Comparison of ENCODE assay signal across 1 cellular context in the genomic region with DNA sequence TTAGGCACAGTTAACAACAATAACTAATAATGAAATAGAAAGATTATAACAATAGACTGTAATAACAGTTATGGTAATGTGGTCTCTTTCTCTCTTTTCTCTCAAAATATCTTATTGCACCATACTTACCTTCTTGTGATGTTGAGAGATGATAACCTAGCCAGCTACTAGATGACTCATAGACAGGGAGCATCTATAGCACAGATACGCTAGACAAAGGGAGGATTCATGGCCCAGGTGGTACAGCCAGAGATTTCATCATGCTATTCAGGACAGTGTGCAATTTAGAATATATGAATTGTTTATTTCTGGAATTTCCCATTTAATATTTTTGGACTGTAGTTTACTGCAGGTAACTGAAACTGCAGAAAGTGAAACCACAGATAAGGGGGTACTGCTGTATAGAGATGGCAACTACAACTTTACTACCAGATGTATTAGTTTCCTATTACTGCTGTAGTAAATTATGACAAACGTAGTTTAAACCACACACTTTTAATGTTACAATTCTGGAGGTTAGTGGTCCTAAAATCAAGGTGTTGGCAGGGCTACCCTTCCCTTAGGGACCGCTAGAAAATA.
TF ChIP-seq lines count a peak whose summit lies in the region.

No MANE protein-coding gene starts in this region.

TF ChIP-seq in HepG2, 621 proteins besides CTCF, POLR2A, EP300 and RAD21 (continued from another document):
- no peak for TF ChIP-seq ZSCAN25 (CRISPR knock-in tag; IDR thresholded peaks at IDR 0.05)
- TF ChIP-seq ZNF263 (CRISPR knock-in tag; IDR thresholded peaks at IDR 0.05), result no peak
- TF ChIP-seq SMAD9 (CRISPR knock-in tag; IDR thresholded peaks at IDR 0.05), result no peak
- TF ChIP-seq, protein P1, sequence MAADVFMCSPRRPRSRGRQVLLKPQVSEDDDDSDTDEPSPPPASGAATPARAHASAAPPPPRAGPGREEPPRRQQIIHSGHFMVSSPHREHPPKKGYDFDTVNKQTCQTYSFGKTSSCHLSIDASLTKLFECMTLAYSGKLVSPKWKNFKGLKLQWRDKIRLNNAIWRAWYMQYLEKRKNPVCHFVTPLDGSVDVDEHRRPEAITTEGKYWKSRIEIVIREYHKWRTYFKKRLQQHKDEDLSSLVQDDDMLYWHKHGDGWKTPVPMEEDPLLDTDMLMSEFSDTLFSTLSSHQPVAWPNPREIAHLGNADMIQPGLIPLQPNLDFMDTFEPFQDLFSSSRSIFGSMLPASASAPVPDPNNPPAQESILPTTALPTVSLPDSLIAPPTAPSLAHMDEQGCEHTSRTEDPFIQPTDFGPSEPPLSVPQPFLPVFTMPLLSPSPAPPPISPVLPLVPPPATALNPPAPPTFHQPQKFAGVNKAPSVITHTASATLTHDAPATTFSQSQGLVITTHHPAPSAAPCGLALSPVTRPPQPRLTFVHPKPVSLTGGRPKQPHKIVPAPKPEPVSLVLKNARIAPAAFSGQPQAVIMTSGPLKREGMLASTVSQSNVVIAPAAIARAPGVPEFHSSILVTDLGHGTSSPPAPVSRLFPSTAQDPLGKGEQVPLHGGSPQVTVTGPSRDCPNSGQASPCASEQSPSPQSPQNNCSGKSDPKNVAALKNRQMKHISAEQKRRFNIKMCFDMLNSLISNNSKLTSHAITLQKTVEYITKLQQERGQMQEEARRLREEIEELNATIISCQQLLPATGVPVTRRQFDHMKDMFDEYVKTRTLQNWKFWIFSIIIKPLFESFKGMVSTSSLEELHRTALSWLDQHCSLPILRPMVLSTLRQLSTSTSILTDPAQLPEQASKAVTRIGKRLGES (CRISPR knock-in tag; IDR thresholded peaks at IDR 0.05; ENCODE audit: borderline replicate concordance), result no peak
- TF ChIP-seq, protein P2, sequence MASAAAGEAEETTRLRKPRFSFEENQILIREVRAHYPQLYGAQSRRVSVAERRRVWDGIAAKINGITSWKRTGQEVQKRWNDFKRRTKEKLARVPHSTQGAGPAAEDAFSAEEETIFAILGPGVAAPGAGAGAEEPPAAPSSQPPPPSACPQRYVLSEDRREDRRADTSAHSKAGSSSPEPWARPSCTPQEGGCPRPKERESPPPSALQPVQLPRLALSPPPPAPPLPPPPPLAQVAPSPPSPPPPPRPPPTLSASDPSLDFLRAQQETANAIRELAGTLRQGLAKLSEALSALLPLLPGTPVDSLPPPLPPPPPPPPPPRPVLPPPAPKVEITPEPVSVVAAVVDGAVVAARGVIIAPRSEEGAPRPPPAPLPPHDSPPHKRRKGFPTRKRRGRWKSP (CRISPR knock-in tag; IDR thresholded peaks at IDR 0.05), result no peak
- TF ChIP-seq, protein P3, sequence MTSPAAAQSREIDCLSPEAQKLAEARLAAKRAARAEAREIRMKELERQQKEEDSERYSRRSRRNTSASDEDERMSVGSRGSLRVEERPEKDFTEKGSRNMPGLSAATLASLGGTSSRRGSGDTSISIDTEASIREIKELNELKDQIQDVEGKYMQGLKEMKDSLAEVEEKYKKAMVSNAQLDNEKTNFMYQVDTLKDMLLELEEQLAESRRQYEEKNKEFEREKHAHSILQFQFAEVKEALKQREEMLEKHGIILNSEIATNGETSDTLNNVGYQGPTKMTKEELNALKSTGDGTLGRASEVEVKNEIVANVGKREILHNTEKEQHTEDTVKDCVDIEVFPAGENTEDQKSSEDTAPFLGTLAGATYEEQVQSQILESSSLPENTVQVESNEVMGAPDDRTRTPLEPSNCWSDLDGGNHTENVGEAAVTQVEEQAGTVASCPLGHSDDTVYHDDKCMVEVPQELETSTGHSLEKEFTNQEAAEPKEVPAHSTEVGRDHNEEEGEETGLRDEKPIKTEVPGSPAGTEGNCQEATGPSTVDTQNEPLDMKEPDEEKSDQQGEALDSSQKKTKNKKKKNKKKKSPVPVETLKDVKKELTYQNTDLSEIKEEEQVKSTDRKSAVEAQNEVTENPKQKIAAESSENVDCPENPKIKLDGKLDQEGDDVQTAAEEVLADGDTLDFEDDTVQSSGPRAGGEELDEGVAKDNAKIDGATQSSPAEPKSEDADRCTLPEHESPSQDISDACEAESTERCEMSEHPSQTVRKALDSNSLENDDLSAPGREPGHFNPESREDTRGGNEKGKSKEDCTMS (CRISPR knock-in tag; conservative IDR thresholded peaks at IDR 0.05), result no peak
- no peak for TF ChIP-seq SPEN (CRISPR knock-in tag; IDR thresholded peaks at IDR 0.05; ENCODE audit: low read depth)
- TF ChIP-seq ZNF788 (CRISPR knock-in tag; IDR thresholded peaks at IDR 0.05; ENCODE audit: borderline replicate concordance), result no peak
- no peak for TF ChIP-seq MAFF (IDR thresholded peaks at IDR 0.05; ENCODE audit: low read depth, low read length)
- TF ChIP-seq ZNF335 (CRISPR knock-in tag; IDR thresholded peaks at IDR 0.05), result no peak
- no peak for TF ChIP-seq NRL (CRISPR knock-in tag; IDR thresholded peaks at IDR 0.05; ENCODE audit: borderline replicate concordance)
- TF ChIP-seq, protein P4, sequence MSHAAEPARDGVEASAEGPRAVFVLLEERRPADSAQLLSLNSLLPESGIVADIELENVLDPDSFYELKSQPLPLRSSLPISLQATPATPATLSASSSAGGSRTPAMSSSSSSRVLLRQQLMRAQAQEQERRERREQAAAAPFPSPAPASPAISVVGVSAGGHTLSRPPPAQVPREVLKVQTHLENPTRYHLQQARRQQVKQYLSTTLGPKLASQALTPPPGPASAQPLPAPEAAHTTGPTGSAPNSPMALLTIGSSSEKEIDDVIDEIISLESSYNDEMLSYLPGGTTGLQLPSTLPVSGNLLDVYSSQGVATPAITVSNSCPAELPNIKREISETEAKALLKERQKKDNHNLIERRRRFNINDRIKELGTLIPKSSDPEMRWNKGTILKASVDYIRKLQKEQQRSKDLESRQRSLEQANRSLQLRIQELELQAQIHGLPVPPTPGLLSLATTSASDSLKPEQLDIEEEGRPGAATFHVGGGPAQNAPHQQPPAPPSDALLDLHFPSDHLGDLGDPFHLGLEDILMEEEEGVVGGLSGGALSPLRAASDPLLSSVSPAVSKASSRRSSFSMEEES (CRISPR knock-in tag; IDR thresholded peaks at IDR 0.05), result no peak
- no peak for TF ChIP-seq ZNF572 (CRISPR knock-in tag; IDR thresholded peaks at IDR 0.05)
- no peak for TF ChIP-seq ZNF556 (CRISPR knock-in tag; IDR thresholded peaks at IDR 0.05; ENCODE audit: borderline replicate concordance)
- TF ChIP-seq CEBPG (CRISPR knock-in tag; IDR thresholded peaks at IDR 0.05), result 0 out of 2 replicates have a peak, but pooled peaks have one; percentile 21
- no peak for TF ChIP-seq ATAD3A (CRISPR knock-in tag; IDR thresholded peaks at IDR 0.05)
- TF ChIP-seq, protein P5, sequence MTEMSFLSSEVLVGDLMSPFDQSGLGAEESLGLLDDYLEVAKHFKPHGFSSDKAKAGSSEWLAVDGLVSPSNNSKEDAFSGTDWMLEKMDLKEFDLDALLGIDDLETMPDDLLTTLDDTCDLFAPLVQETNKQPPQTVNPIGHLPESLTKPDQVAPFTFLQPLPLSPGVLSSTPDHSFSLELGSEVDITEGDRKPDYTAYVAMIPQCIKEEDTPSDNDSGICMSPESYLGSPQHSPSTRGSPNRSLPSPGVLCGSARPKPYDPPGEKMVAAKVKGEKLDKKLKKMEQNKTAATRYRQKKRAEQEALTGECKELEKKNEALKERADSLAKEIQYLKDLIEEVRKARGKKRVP (CRISPR knock-in tag; IDR thresholded peaks at IDR 0.05), result peak in 1 of 2 experiments; percentile 58; a peak in 1 of 4 replicates
- no peak for TF ChIP-seq NFE2 (CRISPR knock-in tag; IDR thresholded peaks at IDR 0.05)
- TF ChIP-seq ZNF883 (CRISPR knock-in tag; IDR thresholded peaks at IDR 0.05; ENCODE audit: not compliant biosample characterization), result no peak
- no peak for TF ChIP-seq ZNF782 (CRISPR knock-in tag; IDR thresholded peaks at IDR 0.05; ENCODE audit: borderline replicate concordance)
- TF ChIP-seq KDM1A (CRISPR knock-in tag; IDR thresholded peaks at IDR 0.05), result no peak
- no peak for TF ChIP-seq ZZZ3 (CRISPR knock-in tag; IDR thresholded peaks at IDR 0.05; ENCODE audit: borderline replicate concordance)
- TF ChIP-seq, protein P6, sequence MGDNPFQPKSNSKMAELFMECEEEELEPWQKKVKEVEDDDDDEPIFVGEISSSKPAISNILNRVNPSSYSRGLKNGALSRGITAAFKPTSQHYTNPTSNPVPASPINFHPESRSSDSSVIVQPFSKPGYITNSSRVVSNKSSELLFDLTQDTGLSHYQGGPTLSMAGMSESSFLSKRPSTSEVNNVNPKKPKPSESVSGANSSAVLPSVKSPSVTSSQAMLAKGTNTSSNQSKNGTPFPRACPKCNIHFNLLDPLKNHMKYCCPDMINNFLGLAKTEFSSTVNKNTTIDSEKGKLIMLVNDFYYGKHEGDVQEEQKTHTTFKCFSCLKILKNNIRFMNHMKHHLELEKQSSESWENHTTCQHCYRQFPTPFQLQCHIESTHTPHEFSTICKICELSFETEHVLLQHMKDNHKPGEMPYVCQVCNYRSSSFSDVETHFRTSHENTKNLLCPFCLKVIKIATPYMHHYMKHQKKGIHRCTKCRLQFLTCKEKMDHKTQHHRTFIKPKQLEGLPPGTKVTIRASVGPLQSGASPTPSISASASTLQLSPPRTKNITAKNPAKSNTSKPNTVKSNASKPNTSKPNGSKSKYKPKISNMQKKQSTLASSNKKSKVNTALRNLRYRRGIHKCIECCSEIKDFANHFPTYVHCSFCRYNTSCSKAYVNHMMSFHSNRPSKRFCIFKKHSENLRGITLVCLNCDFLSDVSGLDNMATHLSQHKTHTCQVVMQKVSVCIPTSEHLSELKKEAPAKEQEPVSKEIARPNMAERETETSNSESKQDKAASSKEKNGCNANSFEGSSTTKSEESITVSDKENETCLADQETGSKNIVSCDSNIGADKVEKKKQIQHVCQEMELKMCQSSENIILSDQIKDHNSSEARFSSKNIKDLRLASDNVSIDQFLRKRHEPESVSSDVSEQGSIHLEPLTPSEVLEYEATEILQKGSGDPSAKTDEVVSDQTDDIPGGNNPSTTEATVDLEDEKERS (CRISPR knock-in tag; IDR thresholded peaks at IDR 0.05), result no peak
- TF ChIP-seq MAF1 (CRISPR knock-in tag; IDR thresholded peaks at IDR 0.05; ENCODE audit: borderline replicate concordance), result no peak
- TF ChIP-seq ZNF317 (CRISPR knock-in tag; IDR thresholded peaks at IDR 0.05), result no peak
- no peak for TF ChIP-seq NFYC (CRISPR knock-in tag; IDR thresholded peaks at IDR 0.05)
